In the genomic region with DNA sequence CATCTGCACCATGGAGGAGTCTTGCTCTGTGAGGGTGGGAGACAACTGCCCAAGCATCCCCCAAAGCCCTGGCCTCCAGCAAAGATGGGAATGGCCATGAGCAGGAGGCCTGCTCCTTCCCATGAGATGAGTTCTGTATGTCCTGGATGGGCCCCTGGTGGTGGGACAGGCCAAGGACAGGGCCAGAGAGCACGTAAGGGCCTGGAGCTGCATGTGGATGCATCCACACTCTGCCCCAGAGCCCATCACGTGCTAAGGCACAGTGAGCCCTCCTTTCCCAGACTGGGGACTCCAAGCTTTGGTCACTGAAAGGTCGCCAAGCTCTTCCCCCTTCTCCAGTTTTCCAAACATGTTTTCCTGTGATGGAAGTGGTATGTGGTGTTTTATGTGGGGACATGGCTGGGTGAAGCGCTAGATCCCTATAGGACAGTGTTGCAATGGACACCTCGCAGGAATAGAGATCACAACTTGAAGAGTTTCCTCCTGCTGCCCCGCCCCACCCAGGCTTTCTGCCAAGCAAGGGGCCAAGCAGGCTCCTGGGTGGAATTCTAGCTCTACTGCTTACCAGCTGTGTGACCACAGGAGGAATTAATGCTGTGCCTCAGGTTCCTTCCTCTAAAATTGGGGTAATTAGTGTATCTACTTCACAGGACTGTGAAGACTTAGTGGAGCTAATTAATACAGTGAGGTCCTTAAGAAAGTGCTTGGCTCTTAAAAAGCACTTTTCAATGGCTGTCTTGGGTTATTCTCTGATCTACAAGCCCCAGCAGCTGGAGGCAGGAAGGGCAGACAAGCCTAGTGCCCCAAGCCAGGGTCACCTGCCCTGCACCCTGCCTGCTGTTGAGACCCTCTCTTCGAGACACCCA, we compare ENCODE assay signal across 9 cellular contexts.
DNase-seq lines count a peak whose midpoint lies in the region; ATAC-seq and TF ChIP-seq lines count a peak whose summit lies in the region.
"Had no signal": no experiment of that assay in that cellular context is flagged by ENCODE, and none has a peak within 500 bp of the region (broad histone marks: within the 10 kb centered on the region; RNA-seq: fewer than 3 reads in every experiment).

No MANE protein-coding gene starts in this region.

- H3K4me3 ChIP-seq in LNCaP clone FGC (ENCODE audit: low read depth, low read length) (no peak overlapping the region), mucosa of descending colon (no peak overlapping the region)
- H3K4me3 ChIP-seq: pancreas had no signal

- CTCF ChIA-PET in CD4-positive, alpha-beta T cell (lab: Charles Lee) = interaction anchor here (0.6 to 0.7 kb wide), 2 partner anchors 11 to 1056 kb away, joined by 3 read pairs; no protein-coding TSS in a partner anchor
- CTCF ChIA-PET in activated naive CD4-positive, alpha-beta T cell treated with anti-CD3 and anti-CD28 coated beads, Interleukin-2, amount 10 ng/mL, durations not matched to agents 7 days and 5 days (lab: Charles Lee) = interaction anchor here (0.8 to 2.1 kb wide), 8 partner anchors 17 to 458 kb away, joined by 3 to 7 read pairs (median 3); no protein-coding TSS in a partner anchor
- CTCF ChIA-PET in GM10248 (lab: Yijun Ruan, JAX) = interaction anchor here (0.9 to 4.0 kb wide), 8 partner anchors 11 to 137 kb away, joined by 3 to 12 read pairs (median 4); no protein-coding TSS in a partner anchor

- H3K9me3 ChIP-seq in CD4-positive, alpha-beta T cell (ENCODE audit: control insufficient read depth, low read length) = no peaks in the 10 kb centered on the region
- no peaks in the 10 kb centered on the region for H3K9me3 ChIP-seq in mucosa of descending colon
- H3K9me3 ChIP-seq: pancreas had no signal

- H3K4me1 ChIP-seq in mucosa of descending colon (ENCODE audit: low read depth) = peaks cover 12% of the 10 kb centered on the region

- no peak for ATAC-seq in CD4-positive, alpha-beta T cell (ENCODE audit: poor library complexity)
- peak; percentile 75 for ATAC-seq in mucosa of descending colon

- no peaks in the 10 kb centered on the region for H3K27me3 ChIP-seq in CD4-positive, alpha-beta T cell (ENCODE audit: control insufficient read depth, insufficient read depth, low read length)
- H3K27me3 ChIP-seq: pancreas had no signal

- intact Hi-C loops in CD4-positive, alpha-beta T cell (cut with DNase I, micrococcal nuclease) = no loop called here
- intact Hi-C loops in mucosa of descending colon (cut with DNase I, micrococcal nuclease) = no loop called here

- no peaks in the 10 kb centered on the region for H3K9me3 Mint-ChIP-seq in CD4-positive, alpha-beta T cell
- no peaks in the 10 kb centered on the region for H3K9me3 Mint-ChIP-seq in chondrocyte (ENCODE audit: low read depth)
- no peaks in the 10 kb centered on the region for H3K9me3 Mint-ChIP-seq in activated naive CD4-positive, alpha-beta T cell treated with anti-CD3 and anti-CD28 coated beads, Interleukin-2, amount 10 ng/mL, durations not matched to agents 7 days and 5 days

- POLR2A ChIA-PET in CD4-positive, alpha-beta T cell (lab: Charles Lee) = no interaction called here
- POLR2A ChIA-PET in GM10248 (lab: Yijun Ruan, JAX) = no interaction called here

- H3K4me3 Mint-ChIP-seq in CD4-positive, alpha-beta T cell = no peak overlapping the region
- H3K4me3 Mint-ChIP-seq in chondrocyte (ENCODE audit: unreplicated experiment) = no peak overlapping the region
- no peak overlapping the region for H3K4me3 Mint-ChIP-seq in activated naive CD4-positive, alpha-beta T cell treated with anti-CD3 and anti-CD28 coated beads, Interleukin-2, amount 10 ng/mL, durations not matched to agents 7 days and 5 days

- H3K36me3 ChIP-seq in mucosa of descending colon (ENCODE audit: low read depth) = no peaks in the 10 kb centered on the region
- H3K36me3 ChIP-seq: pancreas had no signal

- no peak overlapping the region for H3K27ac ChIP-seq in CD4-positive, alpha-beta T cell (ENCODE audit: low read depth, low read length)
- H3K27ac ChIP-seq: pancreas had no signal

- no peaks in the 10 kb centered on the region for H3K27me3 Mint-ChIP-seq in CD4-positive, alpha-beta T cell
- no peaks in the 10 kb centered on the region for H3K27me3 Mint-ChIP-seq in chondrocyte (ENCODE audit: low read depth)
- no peaks in the 10 kb centered on the region for H3K27me3 Mint-ChIP-seq in activated naive CD4-positive, alpha-beta T cell treated with anti-CD3 and anti-CD28 coated beads, Interleukin-2, amount 10 ng/mL, durations not matched to agents 7 days and 5 days

- no peak for DNase-seq in CD4-positive, alpha-beta T cell
- DNase-seq in LNCaP clone FGC (ENCODE audit: low read depth) (peak; percentile 18), chondrocyte (ENCODE audit: low spot score) (no peak), mucosa of descending colon (peak in 2 of 3 donors; percentile 81 to 85), medulla oblongata (ENCODE audit: extremely low spot score) (no peak), DMS153 treated with DMSO at 0.1 percent for 48 hours (lab: John Stamatoyannopoulos, UW; ENCODE audit: unreplicated experiment) (no peak), GM10248 (ENCODE audit: extremely low spot score) (no peak)
- DNase-seq in activated naive CD4-positive, alpha-beta T cell treated with anti-CD3 and anti-CD28 coated beads, Interleukin-2, amount 10 ng/mL, durations not matched to agents 7 days and 5 days = no peak
- DNase-seq: pancreas had no signal

- no peak for TF ChIP-seq CTCF in CD4-positive, alpha-beta T cell (IDR thresholded peaks at IDR 0.05)
- no peak for TF ChIP-seq CTCF in LNCaP clone FGC (IDR thresholded peaks at IDR 0.05; ENCODE audit: control insufficient read depth, extremely low read depth, insufficient read depth)
- TF ChIP-seq CTCF in chondrocyte (IDR thresholded peaks at IDR 0.05) = peak; percentile 41
- TF ChIP-seq CTCF in mucosa of descending colon (IDR thresholded peaks at IDR 0.05) = no peak
- no peak for TF ChIP-seq CTCF in GM10248 (IDR thresholded peaks at IDR 0.05; ENCODE audit: control extremely low read depth, extremely low read depth, low read depth, missing control alignments)

- peak overlapping the region; percentile 73 for H3K27ac Mint-ChIP-seq in CD4-positive, alpha-beta T cell
- H3K27ac Mint-ChIP-seq in chondrocyte (ENCODE audit: unreplicated experiment) = peak overlapping the region; percentile 81
- H3K27ac Mint-ChIP-seq in activated naive CD4-positive, alpha-beta T cell treated with anti-CD3 and anti-CD28 coated beads, Interleukin-2, amount 10 ng/mL, durations not matched to agents 7 days and 5 days = no peak overlapping the region

- H3K4me1 Mint-ChIP-seq in CD4-positive, alpha-beta T cell (ENCODE audit: low read depth) = peaks cover 50% of the 10 kb centered on the region
- peaks cover 68% of the 10 kb centered on the region for H3K4me1 Mint-ChIP-seq in chondrocyte (ENCODE audit: low read depth)
- peaks cover 33% of the 10 kb centered on the region for H3K4me1 Mint-ChIP-seq in activated naive CD4-positive, alpha-beta T cell treated with anti-CD3 and anti-CD28 coated beads, Interleukin-2, amount 10 ng/mL, durations not matched to agents 7 days and 5 days

- peaks cover 24% of the 10 kb centered on the region for H3K36me3 Mint-ChIP-seq in CD4-positive, alpha-beta T cell (ENCODE audit: low read depth)
- H3K36me3 Mint-ChIP-seq in chondrocyte (ENCODE audit: low read depth) = no peaks in the 10 kb centered on the region
- peaks cover 2% of the 10 kb centered on the region for H3K36me3 Mint-ChIP-seq in activated naive CD4-positive, alpha-beta T cell treated with anti-CD3 and anti-CD28 coated beads, Interleukin-2, amount 10 ng/mL, durations not matched to agents 7 days and 5 days

Comparison
In these comparisons a context has a peak if more than half of its experiments do, and no peak if none do; other contexts are left out.
1. DNase-seq: peak in LNCaP clone FGC (single experiment) and mucosa of descending colon (2 of 3); none in CD4-positive, alpha-beta T cell (0 of 10), chondrocyte (single experiment), medulla oblongata (single experiment), DMS153 treated with DMSO at 0.1 percent for 48 hours (single experiment), activated naive CD4-positive, alpha-beta T cell treated with anti-CD3 and anti-CD28 coated beads, Interleukin-2, amount 10 ng/mL, durations not matched to agents 7 days and 5 days (single experiment) and GM10248 (single experiment).